Comparison of ENCODE assay signal across 27 cellular contexts in genomic region chr4:21226637-21227538, GRCh38.
"Had no signal": no experiment of that assay in that cellular context is flagged by ENCODE, and none has a peak within 500 bp of the region (broad histone marks: within the 10 kb centered on the region; RNA-seq: fewer than 3 reads in every experiment).

No MANE protein-coding gene starts in this region.

- H3K36me3 ChIP-seq: adrenal gland, ascending aorta, colonic mucosa, heart left ventricle, sigmoid colon, vagina had no signal

- H3K4me3 ChIP-seq: adrenal gland, ascending aorta, colonic mucosa, heart left ventricle, sigmoid colon, smooth muscle cell, testis, vagina had no signal

- H3K27ac ChIP-seq: adrenal gland, ascending aorta, colonic mucosa, epithelial cell of prostate, heart left ventricle, sigmoid colon, testis, vagina had no signal

- ATAC-seq: activated T-cell treated with anti-CD3 and anti-CD28 coated beads, Interleukin-2, amount 50 U/mL, for 4 hours; heart left ventricle; left cardiac atrium; stimulated activated naive B cell treated with anti-CD40 and anti-IgM and Interleukin-4, amounts not matched to agents 10 μg/mL and 1 μg/mL and 100 μg/mL, for 72 hours had no signal

- H3K27me3 ChIP-seq: adrenal gland, ascending aorta, colonic mucosa, heart left ventricle, sigmoid colon, testis, vagina had no signal

- H3K4me1 ChIP-seq: adrenal gland, ascending aorta, colonic mucosa, heart left ventricle, testis, vagina had no signal

- H3K27me3 Mint-ChIP-seq: activated naive CD8-positive, alpha-beta T cell; stimulated activated naive B cell treated with anti-CD40 and anti-IgM and Interleukin-4, amounts not matched to agents 10 μg/mL and 1 μg/mL and 100 μg/mL, for 72 hours had no signal

- H3K9me3 ChIP-seq: adrenal gland, ascending aorta, colonic mucosa, sigmoid colon, testis, vagina had no signal

- H3K36me3 Mint-ChIP-seq: activated naive CD8-positive, alpha-beta T cell; stimulated activated naive B cell treated with anti-CD40 and anti-IgM and Interleukin-4, amounts not matched to agents 10 μg/mL and 1 μg/mL and 100 μg/mL, for 72 hours had no signal

- H3K4me1 Mint-ChIP-seq: nephron progenitor cell; stimulated activated naive B cell treated with anti-CD40 and anti-IgM and Interleukin-4, amounts not matched to agents 10 μg/mL and 1 μg/mL and 100 μg/mL, for 72 hours had no signal

- H3K4me3 Mint-ChIP-seq: activated naive CD8-positive, alpha-beta T cell; activated T-cell treated with anti-CD3 and anti-CD28 coated beads, Interleukin-2, amount 50 U/mL, for 4 hours; endodermal cell; nephron progenitor cell; stimulated activated naive B cell treated with anti-CD40 and anti-IgM and Interleukin-4, amounts not matched to agents 10 μg/mL and 1 μg/mL and 100 μg/mL, for 72 hours had no signal

- H3K27ac Mint-ChIP-seq: activated naive CD8-positive, alpha-beta T cell; activated T-helper 2 cell treated with anti-CD3 and anti-CD28 coated beads, Interferon-gamma antibody, Interleukin-2, Interleukin-4, amounts not matched to agents 10 μg/mL and 5 μg/mL and 100 μg/mL, durations not matched to agents 14 hours and 24 hours and 36 hours; endodermal cell; nephron progenitor cell; stimulated activated naive B cell treated with anti-CD40 and anti-IgM and Interleukin-4, amounts not matched to agents 10 μg/mL and 1 μg/mL and 100 μg/mL, for 72 hours had no signal

- DNase-seq: activated CD4-positive, alpha-beta T cell treated with anti-CD3 and anti-CD28 coated beads for 1 hour; activated CD8-positive, alpha-beta memory T cell treated with anti-CD3 and anti-CD28 coated beads for 24 hours; activated CD8-positive, alpha-beta memory T cell treated with anti-CD3 and anti-CD28 coated beads, Interleukin-2, amount 50 U/mL, for 4 hours; activated naive CD4-positive, alpha-beta T cell; activated T-cell treated with anti-CD3 and anti-CD28 coated beads, Interleukin-2, amount 50 U/mL, for 4 hours; adrenal gland; central memory CD4-positive, alpha-beta T cell; colonic mucosa; endodermal cell; heart left ventricle; islet precursor cell; left cardiac atrium; mesenchymal stem cell; nephron progenitor cell; occipital lobe; posterior cingulate gyrus; sigmoid colon; stimulated activated CD4-positive, alpha-beta T cell treated with anti-CD3 and anti-CD28 coated beads, Interleukin-15, amount 100 ng/mL, for 24 hours; stimulated activated naive B cell treated with anti-CD40 and anti-IgM and Interleukin-4, amounts not matched to agents 10 μg/mL and 1 μg/mL and 100 μg/mL, for 72 hours; testis; trophoblast cell had no signal

- H3K4me2 ChIP-seq: smooth muscle cell had no signal
